In the genomic region with DNA sequence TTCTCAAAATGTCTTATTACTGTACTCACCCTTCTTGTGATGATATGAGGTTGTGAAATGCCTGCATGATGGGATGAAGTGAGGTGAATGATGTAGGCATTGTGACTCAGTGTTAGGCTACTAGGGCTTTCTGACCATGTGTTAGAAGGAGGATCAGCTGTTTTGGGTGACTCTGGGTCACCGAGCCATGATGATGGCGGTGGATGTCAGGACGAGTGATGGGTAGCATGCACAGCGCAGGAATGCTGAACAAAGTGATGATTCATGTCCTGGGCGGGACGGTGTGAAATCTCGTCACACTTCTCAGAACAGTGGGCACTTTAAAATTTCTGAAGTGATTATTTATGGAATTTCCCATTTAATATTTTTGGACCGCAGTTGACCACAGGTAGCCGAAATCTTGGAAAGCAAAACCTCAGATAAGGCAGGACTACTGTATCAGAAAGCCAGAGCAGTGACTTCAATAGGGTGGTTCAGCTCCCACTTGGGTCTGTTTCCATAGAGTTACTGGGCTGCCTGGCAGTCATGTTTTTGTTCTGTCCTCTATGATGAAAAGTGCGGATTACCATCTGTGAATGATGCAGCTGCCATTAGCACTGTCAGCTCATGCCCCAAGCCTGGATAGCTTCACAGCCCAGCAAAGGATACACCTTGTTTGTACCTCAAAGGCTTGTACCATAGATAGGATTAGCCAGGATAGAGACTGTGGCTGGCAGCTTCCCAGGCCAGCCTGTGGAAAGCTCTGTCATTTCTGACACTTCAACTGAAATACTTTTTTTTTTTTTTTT, we compare ENCODE assay signal across 8 cellular contexts. TPM values are rescaled to one million over a fixed set of nuclear protein-coding genes. Genes with fewer than 3 reads are reported as not detected.
A peak's percentile ranks its signal among the peaks of the same experiment; 100 is the strongest.
DNase-seq lines count a peak whose midpoint lies in the region; ATAC-seq lines count a peak whose summit lies in the region.

No MANE protein-coding gene starts in this region.

- H3K4me3 Mint-ChIP-seq in T-helper 17 cell, result peak overlapping the region; percentile 49

- H3K4me1 Mint-ChIP-seq in T-helper 17 cell, result peaks cover 35% of the 10 kb centered on the region

- no peaks in the 10 kb centered on the region for H3K9me3 ChIP-seq in T-helper 17 cell (ENCODE audit: control insufficient read depth, low read length, poor library complexity, severe bottlenecking)

- peak; percentile 88 for DNase-seq in GM03348 (ENCODE audit: low spot score)
- DNase-seq in T-helper 17 cell, result no peak
- DNase-seq in epithelial cell of prostate (ENCODE audit: low read depth, low spot score), result peak; percentile 88
- DNase-seq in stimulated activated CD4-positive, alpha-beta T cell treated with anti-CD3 and anti-CD28 coated beads, Interleukin-12 subunit alpha, Interleukin-12 subunit beta, amount 100 ng/mL, for 4 hours, result peak; percentile 43
- no peak for DNase-seq in putamen (ENCODE audit: low spot score)
- DNase-seq in inferior parietal cortex (ENCODE audit: extremely low spot score), result no peak

- ATAC-seq in T-helper 17 cell (peak; percentile 54), GM21825 (IDR thresholded peaks at IDR 0.05; ENCODE audit: unreplicated experiment) (no peak), GM18519 (IDR thresholded peaks at IDR 0.05; ENCODE audit: low FRiP score, unreplicated experiment) (no peak)

- peak overlapping the region; percentile 89 for H3K27ac Mint-ChIP-seq in T-helper 17 cell

- peaks cover 3% of the 10 kb centered on the region for H3K36me3 Mint-ChIP-seq in T-helper 17 cell (ENCODE audit: low read depth)

- H3K27ac ChIP-seq in epithelial cell of prostate, result peak overlapping the region; percentile 97

- H3K27me3 Mint-ChIP-seq in T-helper 17 cell, result no peaks in the 10 kb centered on the region

RNA-seq across cellular contexts. Expression of gene IL6R, which starts 26.6 kb away (rescaled TPM):
- 10 to 100 TPM; 72.8 to 79.0 TPM for total RNA-seq in T-helper 17 cell

Comparison
In these comparisons a context has a peak if more than half of its experiments do, and no peak if none do; other contexts are left out.
1. DNase-seq: peak in GM03348 (single experiment), epithelial cell of prostate (single experiment) and stimulated activated CD4-positive, alpha-beta T cell treated with anti-CD3 and anti-CD28 coated beads, Interleukin-12 subunit alpha, Interleukin-12 subunit beta, amount 100 ng/mL, for 4 hours (single experiment); none in T-helper 17 cell (0 of 3), putamen (single experiment) and inferior parietal cortex (single experiment).